Comparison of ENCODE assay signal across 21 cellular contexts in the genomic region with DNA sequence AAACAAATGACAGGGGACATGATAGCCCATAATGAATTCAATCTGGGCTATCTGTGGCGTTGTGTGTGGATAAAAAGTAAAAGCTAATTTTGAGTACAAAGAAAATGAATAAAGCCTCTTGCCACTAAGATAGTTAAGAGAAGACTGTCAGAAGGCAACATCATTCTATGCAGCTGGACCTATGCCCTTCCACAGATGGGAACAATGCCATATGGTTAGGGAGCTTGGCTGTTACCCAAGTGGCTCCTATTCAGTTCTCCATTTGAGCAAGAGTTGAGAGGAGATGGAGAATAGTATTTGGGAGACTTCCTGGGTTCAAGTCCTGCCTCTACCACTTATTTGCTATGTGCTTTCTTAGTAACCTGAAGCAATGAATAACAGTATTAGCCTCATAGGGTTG.
A peak's percentile ranks its signal among the peaks of the same experiment; 100 is the strongest.
DNase-seq lines count a peak whose midpoint lies in the region; ATAC-seq, FAIRE-seq and TF ChIP-seq lines count a peak whose summit lies in the region.
"Had no signal": no experiment of that assay in that cellular context is flagged by ENCODE, and none has a peak within 500 bp of the region (broad histone marks: within the 10 kb centered on the region; RNA-seq: fewer than 3 reads in every experiment).

No MANE protein-coding gene starts in this region.

- DNase-seq in GM19239 (ENCODE audit: insufficient read length, low spot score) (no peak), endothelial cell (ENCODE audit: low spot score) (no peak), pancreas (peak in 1 of 6 donors; percentile 22), lower leg skin (ENCODE audit: low spot score in 2 of 2) (no peak), NCI-H226 (no peak), NCI-H82 treated with DMSO at 0.1 percent for 48 hours (lab: John Stamatoyannopoulos, UW; ENCODE audit: unreplicated experiment) (no peak)
- DNase-seq: activated CD4-positive, alpha-beta T cell treated with anti-CD3 and anti-CD28 coated beads for 4 hours; activated T-cell treated with anti-CD3 and anti-CD28 coated beads, Interleukin-2, amount 50 U/mL, for 1 hour; C1 segment of cervical spinal cord; left colon; NCI-H1417; NCI-H526 treated with DMSO at 0.1 percent for 48 hours; stimulated activated CD4-positive, alpha-beta T cell treated with anti-CD3 and anti-CD28 coated beads, Interleukin-4, amount 100 ng/mL, for 4 hours; T-helper 17 cell; uterus had no signal

- peaks cover 77% of the 10 kb centered on the region for H3K4me1 Mint-ChIP-seq in endothelial cell (ENCODE audit: unreplicated experiment)

- no peak overlapping the region for H3K4me2 ChIP-seq in OCI-LY3 (ENCODE audit: low read length)

- no peak overlapping the region for H3K4me3 Mint-ChIP-seq in endothelial cell (ENCODE audit: unreplicated experiment)

- no peaks in the 10 kb centered on the region for H3K79me2 ChIP-seq in OCI-LY3 (ENCODE audit: low read length)

- H3K36me3 ChIP-seq in OCI-LY3 (replicated peaks; ENCODE audit: low read depth, low read length) (no peaks in the 10 kb centered on the region), pancreas (no peaks in the 10 kb centered on the region)
- H3K36me3 ChIP-seq: right atrium auricular region, uterus had no signal

- H3K27ac ChIP-seq in OCI-LY3 (ENCODE audit: low read length): peak overlapping the region; percentile 3; the same call in 1 of the 2 replicates
- no peak overlapping the region for H3K27ac ChIP-seq in pancreas
- H3K27ac ChIP-seq: body of pancreas, right atrium auricular region, uterus had no signal

- peaks cover 4% of the 10 kb centered on the region for H3K36me3 Mint-ChIP-seq in endothelial cell (ENCODE audit: low read depth, unreplicated experiment)
- H3K36me3 Mint-ChIP-seq: natural killer cell treated with Interleukin-12 subunit alpha and Interleukin-12 subunit beta and Interleukin-15 and Interleukin-18, amount 100 ng/mL, for 72 hours; stimulated activated effector memory CD8-positive, alpha-beta T cell treated with anti-CD3 and anti-CD28 coated beads, Interleukin-12 subunit alpha, Interleukin-12 subunit beta, amount 100 ng/mL, for 72 hours had no signal

- peak in 3 of 4 donors; percentile 25 to 47 (median 34) for ATAC-seq in pancreas
- no peak for ATAC-seq in GM19463 (IDR thresholded peaks at IDR 0.05; ENCODE audit: unreplicated experiment)
- ATAC-seq: body of pancreas; left colon; natural killer cell treated with Interleukin-12 subunit alpha and Interleukin-12 subunit beta and Interleukin-15 and Interleukin-18, amount 100 ng/mL, for 72 hours had no signal

- H3K9me3 ChIP-seq in OCI-LY3 (ENCODE audit: insufficient read depth, low read length) (no peaks in the 10 kb centered on the region), pancreas (no peaks in the 10 kb centered on the region)
- H3K9me3 ChIP-seq: body of pancreas, right atrium auricular region, uterus had no signal

- peaks cover 2% of the 10 kb centered on the region for H3K27me3 Mint-ChIP-seq in endothelial cell (ENCODE audit: unreplicated experiment)

- H3K9me3 Mint-ChIP-seq in endothelial cell (ENCODE audit: unreplicated experiment): no peaks in the 10 kb centered on the region
- H3K9me3 Mint-ChIP-seq: natural killer cell treated with Interleukin-12 subunit alpha and Interleukin-12 subunit beta and Interleukin-15 and Interleukin-18, amount 100 ng/mL, for 72 hours; stimulated activated effector memory CD8-positive, alpha-beta T cell treated with anti-CD3 and anti-CD28 coated beads, Interleukin-12 subunit alpha, Interleukin-12 subunit beta, amount 100 ng/mL, for 72 hours had no signal

- H3K4me3 ChIP-seq in OCI-LY3 (ENCODE audit: low read length) (no peak overlapping the region), pancreas (no peak overlapping the region), lower leg skin (ENCODE audit: low read depth, poor library complexity, severe bottlenecking) (no peak overlapping the region)
- H3K4me3 ChIP-seq: body of pancreas, right atrium auricular region, uterus had no signal

- H2AFZ ChIP-seq in OCI-LY3 (ENCODE audit: low read depth, low read length): no peak overlapping the region

- 87 to 95% methylated on average over 1 of the region's 1 CpG for WGBS in pancreas, 2 donors
- WGBS in lower leg skin, 2 donors: 25 to 50% methylated on average over 1 of the region's 1 CpG

- intact Hi-C loops in pancreas (cut with DNase I): no loop called here
- intact Hi-C loops in lower leg skin (cut with DNase I; ENCODE audit: low total_unique reads): no loop called here

- peak overlapping the region; percentile 75 for H3K27ac Mint-ChIP-seq in endothelial cell (ENCODE audit: unreplicated experiment)
- H3K27ac Mint-ChIP-seq: T-helper 17 cell had no signal

- FAIRE-seq in GM19239 (lab: Jason Lieb, UNC) (peak; percentile 31), pancreas (lab: Jason Lieb, UNC) (no peak)

- TF ChIP-seq POLR2A in lower leg skin (IDR thresholded peaks at IDR 0.05): no peak

- H3K9ac ChIP-seq in OCI-LY3 (ENCODE audit: low read length): no peak overlapping the region

- TF ChIP-seq CTCF in OCI-LY3 (IDR thresholded peaks at IDR 0.05; ENCODE audit: low read depth, low read length) (no peak), endothelial cell (IDR thresholded peaks at IDR 0.05; ENCODE audit: unreplicated experiment) (no peak), pancreas (IDR thresholded peaks at IDR 0.05) (no peak), lower leg skin (IDR thresholded peaks at IDR 0.05) (no peak)

- peaks cover 19% of the 10 kb centered on the region for H3K27me3 ChIP-seq in OCI-LY3 (ENCODE audit: low read depth, low read length)
- H3K27me3 ChIP-seq in pancreas: no peaks in the 10 kb centered on the region
- H3K27me3 ChIP-seq: body of pancreas, right atrium auricular region, uterus had no signal

- H3K4me1 ChIP-seq in OCI-LY3 (ENCODE audit: low read length): peaks cover 46% of the 10 kb centered on the region
- H3K4me1 ChIP-seq in pancreas: peaks cover 0 to 7% (median 0%) of the 10 kb centered on the region in 3 donors
- H3K4me1 ChIP-seq: uterus had no signal

- no peaks in the 10 kb centered on the region for H4K20me1 ChIP-seq in OCI-LY3 (ENCODE audit: insufficient read depth, low read length)
